In genomic region chr18:33818145-33818544, GRCh38 we compare ENCODE assay signal across 20 cellular contexts.
"Had no signal": no experiment of that assay in that cellular context is flagged by ENCODE, and none has a peak within 500 bp of the region (broad histone marks: within the 10 kb centered on the region; RNA-seq: fewer than 3 reads in every experiment).

No MANE protein-coding gene starts in this region.

- ATAC-seq: HepG2 had no signal

- H3K9me3 ChIP-seq: SJSA1 had no signal

- FAIRE-seq: HepG2, RCC 7860 had no signal

- H3K36me3 ChIP-seq: SJSA1 had no signal

- H3K4me3 ChIP-seq: SJSA1, SK-N-MC had no signal

- DNase-seq: IMR-90, Karpas-422, KG1, MM.1S, NCI-H1092 treated with DMSO at 0.1 percent for 48 hours, NCI-H1436, NCI-H187, NCI-H2029, NCI-H2081 treated with DMSO at 0.1 percent for 48 hours, NCI-H2227 treated with DMSO at 0.1 percent for 48 hours, NCI-H524, NCI-H526 treated with DMSO at 0.1 percent for 48 hours, NCI-H774, Right ventricle myocardium superior, RPMI8226, SIG-M5 had no signal

- H3K27me3 ChIP-seq: SJSA1 had no signal

- H3K4me1 ChIP-seq: SJSA1 had no signal

- H3K27ac ChIP-seq: SJSA1, SK-N-MC had no signal
